35 cellular contexts compared by ENCODE assay signal in the genomic region with DNA sequence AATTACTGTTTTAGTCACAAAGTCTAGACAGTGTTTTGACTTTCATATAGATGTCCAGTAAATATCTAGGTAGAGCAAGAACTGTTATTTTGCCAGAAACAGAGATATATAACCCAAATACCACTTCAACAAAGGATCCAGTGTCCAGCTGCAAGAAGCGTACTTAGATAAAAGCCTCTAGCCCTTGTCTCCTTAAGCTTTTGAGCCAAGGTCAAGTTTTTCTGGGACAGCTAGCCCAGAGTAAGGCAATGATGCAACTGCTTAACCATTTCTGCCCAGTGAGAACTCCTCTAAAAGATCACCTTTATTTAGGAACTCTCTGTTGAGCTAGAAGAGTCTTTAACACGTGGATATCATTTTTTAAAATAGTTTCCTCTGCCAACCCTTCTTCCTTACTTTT.
"Had no signal": no experiment of that assay in that cellular context is flagged by ENCODE, and none has a peak within 500 bp of the region (broad histone marks: within the 10 kb centered on the region; RNA-seq: fewer than 3 reads in every experiment).

No MANE protein-coding gene starts in this region.

- H3K36me3 Mint-ChIP-seq: activated CD4-positive, alpha-beta memory T cell treated with anti-CD3 and anti-CD28 coated beads for 36 hours; activated naive CD4-positive, alpha-beta T cell treated with anti-CD3 and anti-CD28 coated beads, Interleukin-2, amount 10 ng/mL, durations not matched to agents 7 days and 5 days; activated naive CD4-positive, alpha-beta T cell treated with anti-CD3 and anti-CD28 coated beads, Interleukin-2, amount 50 U/mL, for 24 hours; activated naive CD8-positive, alpha-beta T cell; activated naive CD8-positive, alpha-beta T cell treated with anti-CD3 and anti-CD28 coated beads, Interleukin-2, amount 10 ng/mL, durations not matched to agents 7 days and 5 days had no signal

- H3K4me3 ChIP-seq: body of pancreas, breast epithelium had no signal

- H3K9me3 Mint-ChIP-seq: activated CD4-positive, alpha-beta T cell treated with anti-CD3 and anti-CD28 coated beads, Interleukin-2, amount 10 ng/mL, durations not matched to agents 24 days and 14 days; activated naive CD8-positive, alpha-beta T cell treated with anti-CD3 and anti-CD28 coated beads, Interleukin-2, amount 10 ng/mL, durations not matched to agents 7 days and 5 days had no signal

- H3K9me3 ChIP-seq: body of pancreas, breast epithelium had no signal

- DNase-seq: activated B cell treated with CpG ODN at 0.5 μM for 24 hours; activated CD4-positive, alpha-beta memory T cell treated with anti-CD3 and anti-CD28 coated beads for 36 hours; activated CD4-positive, alpha-beta T cell treated with anti-CD3 and anti-CD28 coated beads for 4 hours; activated CD4-positive, alpha-beta T cell treated with anti-CD3 and anti-CD28 coated beads, Interleukin-2, amount 10 ng/mL, durations not matched to agents 24 days and 14 days; activated CD4-positive, alpha-beta T cell treated with anti-CD3 and anti-CD28 coated beads, Interleukin-2, amount 50 U/mL, for 1 hour; activated CD4-positive, alpha-beta T cell treated with anti-CD3 and anti-CD28 coated beads, Interleukin-2, amount 50 U/mL, for 4 hours; activated CD4-positive, CD25-positive, alpha-beta regulatory T cell treated with anti-CD3 and anti-CD28 coated beads, Interleukin-2, amount 50 U/mL, for 72 hours; activated CD8-positive, alpha-beta memory T cell treated with anti-CD3 and anti-CD28 coated beads, Interleukin-2, amount 50 U/mL, for 4 hours; activated CD8-positive, alpha-beta T cell treated with anti-CD3 and anti-CD28 coated beads for 36 hours; activated effector memory CD4-positive, alpha-beta T cell treated with Interleukin-2 at 50 U/mL for 16 hours; activated gamma-delta T cell; activated naive CD4-positive, alpha-beta T cell treated with anti-CD3 and anti-CD28 coated beads, Interleukin-2, amount 10 ng/mL, durations not matched to agents 7 days and 5 days; activated naive CD4-positive, alpha-beta T cell treated with Interleukin-2 at 50 U/mL for 16 hours; activated naive CD8-positive, alpha-beta T cell treated with anti-CD3 and anti-CD28 coated beads, Interleukin-2, amount 10 ng/mL, durations not matched to agents 7 days and 5 days; activated naive CD8-positive, alpha-beta T cell treated with anti-CD3 and anti-CD28 coated beads, Interleukin-2, amount 50 U/mL, for 24 hours; activated T-cell treated with anti-CD3 and anti-CD28 coated beads for 4 hours; activated T-cell treated with anti-CD3 and anti-CD28 coated beads, Interleukin-2, amount 50 U/mL, for 24 hours; activated T-cell treated with anti-CD3 and anti-CD28 coated beads, Interleukin-2, amount 50 U/mL, for 48 hours; amniotic stem cell; aorta; body of pancreas; brain microvascular endothelial cell; central memory CD4-positive, alpha-beta T cell; T-helper 1 cell; T-helper 2 cell; T-helper 9 cell had no signal

- H3K27me3 ChIP-seq: body of pancreas, brain microvascular endothelial cell, breast epithelium had no signal

- FAIRE-seq: astrocyte, TTC549 had no signal

- H3K4me1 Mint-ChIP-seq: activated B cell treated with CpG ODN at 0.5 μM for 24 hours; activated CD4-positive, alpha-beta T cell treated with anti-CD3 and anti-CD28 coated beads, Interleukin-2, amount 10 ng/mL, durations not matched to agents 24 days and 14 days; activated naive CD4-positive, alpha-beta T cell treated with anti-CD3 and anti-CD28 coated beads, Interleukin-2, amount 10 ng/mL, durations not matched to agents 7 days and 5 days; activated naive CD4-positive, alpha-beta T cell treated with anti-CD3 and anti-CD28 coated beads, Interleukin-2, amount 50 U/mL, for 24 hours; activated naive CD8-positive, alpha-beta T cell treated with anti-CD3 and anti-CD28 coated beads, Interleukin-2, amount 10 ng/mL, durations not matched to agents 7 days and 5 days; activated naive CD8-positive, alpha-beta T cell treated with anti-CD3 and anti-CD28 coated beads, Interleukin-2, amount 50 U/mL, for 24 hours had no signal

- H3K27ac Mint-ChIP-seq: activated B cell treated with CpG ODN at 0.5 μM for 24 hours; activated CD4-positive, alpha-beta memory T cell treated with anti-CD3 and anti-CD28 coated beads for 36 hours; activated CD4-positive, alpha-beta T cell treated with anti-CD3 and anti-CD28 coated beads, Interleukin-2, amount 10 ng/mL, durations not matched to agents 24 days and 14 days; activated CD8-positive, alpha-beta T cell treated with anti-CD3 and anti-CD28 coated beads for 36 hours; activated naive CD4-positive, alpha-beta T cell treated with anti-CD3 and anti-CD28 coated beads, Interleukin-2, amount 10 ng/mL, durations not matched to agents 7 days and 5 days; activated naive CD4-positive, alpha-beta T cell treated with anti-CD3 and anti-CD28 coated beads, Interleukin-2, amount 50 U/mL, for 24 hours; activated naive CD8-positive, alpha-beta T cell; activated naive CD8-positive, alpha-beta T cell treated with anti-CD3 and anti-CD28 coated beads, Interleukin-2, amount 10 ng/mL, durations not matched to agents 7 days and 5 days; activated naive CD8-positive, alpha-beta T cell treated with anti-CD3 and anti-CD28 coated beads, Interleukin-2, amount 50 U/mL, for 24 hours; activated T-cell treated with anti-CD3 and anti-CD28 coated beads, Interleukin-2, amount 50 U/mL, for 24 hours; activated T-helper 2 cell treated with anti-CD3 and anti-CD28 coated beads, Interferon-gamma antibody, Interleukin-2, Interleukin-4, amounts not matched to agents 10 μg/mL and 5 μg/mL and 100 μg/mL, durations not matched to agents 14 hours and 24 hours and 36 hours; T-helper 1 cell treated with Interleukin-12 subunit alpha and Interleukin-12 subunit beta and Interleukin-4 antibody, amounts not matched to agents 30 μg/mL and 1 μg/mL, for 36 hours; T-helper 2 cell treated with Interferon-gamma antibody and Interleukin-4, amounts not matched to agents 5 μg/mL and 100 μg/mL, for 36 hours had no signal

- H3K36me3 ChIP-seq: brain microvascular endothelial cell, breast epithelium had no signal

- ATAC-seq: activated CD8-positive, alpha-beta T cell treated with anti-CD3 and anti-CD28 coated beads for 36 hours; activated naive CD8-positive, alpha-beta T cell treated with anti-CD3 and anti-CD28 coated beads, Interleukin-2, amount 50 U/mL, for 24 hours; body of pancreas had no signal

- H3K4me3 Mint-ChIP-seq: activated B cell treated with CpG ODN at 0.5 μM for 24 hours; activated CD4-positive, alpha-beta memory T cell treated with anti-CD3 and anti-CD28 coated beads for 36 hours; activated CD4-positive, alpha-beta T cell treated with anti-CD3 and anti-CD28 coated beads, Interleukin-2, amount 10 ng/mL, durations not matched to agents 24 days and 14 days; activated CD8-positive, alpha-beta T cell treated with anti-CD3 and anti-CD28 coated beads for 36 hours; activated naive CD4-positive, alpha-beta T cell treated with anti-CD3 and anti-CD28 coated beads, Interleukin-2, amount 10 ng/mL, durations not matched to agents 7 days and 5 days; activated naive CD4-positive, alpha-beta T cell treated with anti-CD3 and anti-CD28 coated beads, Interleukin-2, amount 50 U/mL, for 24 hours; activated naive CD8-positive, alpha-beta T cell; activated naive CD8-positive, alpha-beta T cell treated with anti-CD3 and anti-CD28 coated beads, Interleukin-2, amount 10 ng/mL, durations not matched to agents 7 days and 5 days; activated naive CD8-positive, alpha-beta T cell treated with anti-CD3 and anti-CD28 coated beads, Interleukin-2, amount 50 U/mL, for 24 hours; activated T-cell treated with anti-CD3 and anti-CD28 coated beads, Interleukin-2, amount 50 U/mL, for 24 hours; T-helper 1 cell treated with Interleukin-12 subunit alpha and Interleukin-12 subunit beta and Interleukin-4 antibody, amounts not matched to agents 30 μg/mL and 1 μg/mL, for 36 hours; T-helper 2 cell treated with Interferon-gamma antibody and Interleukin-4, amounts not matched to agents 5 μg/mL and 100 μg/mL, for 36 hours had no signal

- H3K27ac ChIP-seq: body of pancreas, brain microvascular endothelial cell, breast epithelium, VCaP had no signal

- H3K27me3 Mint-ChIP-seq: activated B cell treated with CpG ODN at 0.5 μM for 24 hours; activated CD4-positive, alpha-beta memory T cell treated with anti-CD3 and anti-CD28 coated beads for 36 hours; activated CD4-positive, alpha-beta T cell treated with anti-CD3 and anti-CD28 coated beads, Interleukin-2, amount 10 ng/mL, durations not matched to agents 24 days and 14 days; activated CD8-positive, alpha-beta T cell treated with anti-CD3 and anti-CD28 coated beads for 36 hours; activated naive CD4-positive, alpha-beta T cell treated with anti-CD3 and anti-CD28 coated beads, Interleukin-2, amount 10 ng/mL, durations not matched to agents 7 days and 5 days; activated naive CD4-positive, alpha-beta T cell treated with anti-CD3 and anti-CD28 coated beads, Interleukin-2, amount 50 U/mL, for 24 hours; activated naive CD8-positive, alpha-beta T cell; activated naive CD8-positive, alpha-beta T cell treated with anti-CD3 and anti-CD28 coated beads, Interleukin-2, amount 10 ng/mL, durations not matched to agents 7 days and 5 days; activated naive CD8-positive, alpha-beta T cell treated with anti-CD3 and anti-CD28 coated beads, Interleukin-2, amount 50 U/mL, for 24 hours; activated T-cell treated with anti-CD3 and anti-CD28 coated beads, Interleukin-2, amount 50 U/mL, for 24 hours had no signal

- H3K4me1 ChIP-seq: body of pancreas, breast epithelium had no signal
